ENCODE assay signal across 26 cellular contexts in the genomic region with DNA sequence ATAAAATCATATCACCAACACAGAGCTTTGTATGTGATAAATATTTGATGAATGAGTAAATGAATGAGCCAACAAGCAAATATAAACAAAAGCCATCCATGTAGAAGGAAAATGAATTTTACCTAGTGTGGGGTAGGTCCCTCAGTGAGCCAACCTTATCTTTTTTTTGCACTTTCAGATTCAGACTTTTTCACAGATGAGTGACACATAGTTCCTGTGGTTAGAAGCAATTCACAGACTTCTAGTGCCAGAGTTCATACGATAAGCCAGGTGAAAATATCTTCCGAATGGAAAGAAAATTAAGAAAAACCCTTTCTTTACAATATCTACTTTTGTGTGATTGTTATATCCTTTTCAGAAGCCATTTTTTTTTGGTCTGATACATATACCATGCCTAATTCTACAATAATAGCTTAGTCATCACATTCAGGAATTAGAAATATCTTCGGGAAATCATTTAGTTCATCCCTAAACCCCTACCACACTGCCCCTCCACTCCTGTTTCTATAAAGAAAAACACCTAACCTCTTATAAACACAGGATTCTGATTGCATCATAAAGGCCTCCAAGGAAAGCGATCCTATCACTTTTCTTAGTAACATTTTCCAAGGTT.
"Had no signal": no experiment of that assay in that cellular context is flagged by ENCODE, and none has a peak within 500 bp of the region (broad histone marks: within the 10 kb centered on the region; RNA-seq: fewer than 3 reads in every experiment).

No MANE protein-coding gene starts in this region.

- H3K27ac Mint-ChIP-seq: activated CD4-positive, alpha-beta memory T cell treated with anti-CD3 and anti-CD28 coated beads, Interleukin-2, amount 10 ng/mL, durations not matched to agents 7 days and 5 days; activated naive CD4-positive, alpha-beta T cell treated with anti-CD3 and anti-CD28 coated beads, Interleukin-2, amount 10 ng/mL, durations not matched to agents 7 days and 5 days; activated T-cell treated with anti-CD3 and anti-CD28 coated beads, Interleukin-2, amount 50 U/mL, for 72 hours; dendritic cell treated with granulocyte-macrophage colony-stimulating factor and Interleukin-4, amounts not matched to agents 40 ng/mL and 50 ng/mL, for 4 days; naive B cell; stimulated activated naive B cell treated with anti-CD40 and anti-IgM and Interleukin-4, amounts not matched to agents 10 μg/mL and 1 μg/mL and 100 μg/mL, for 72 hours had no signal

- H3K9me3 Mint-ChIP-seq: activated T-cell treated with anti-CD3 and anti-CD28 coated beads, Interleukin-2, amount 50 U/mL, for 72 hours had no signal

- H3K4me3 ChIP-seq: hepatocyte, left lung, lung, smooth muscle cell, transverse colon had no signal

- H3K79me2 ChIP-seq: hepatocyte had no signal

- H3K27me3 ChIP-seq: hepatocyte, left lung, transverse colon had no signal

- H3K4me1 ChIP-seq: left lung, transverse colon had no signal

- DNase-seq: activated CD4-positive, alpha-beta memory T cell treated with anti-CD3 and anti-CD28 coated beads, Interleukin-2, amount 10 ng/mL, durations not matched to agents 7 days and 5 days; activated CD4-positive, alpha-beta T cell treated with anti-CD3 and anti-CD28 coated beads for 48 hours; activated effector memory CD4-positive, alpha-beta T cell treated with anti-CD3 and anti-CD28 coated beads, Interleukin-2, amount 50 U/mL, for 16 hours; activated naive CD4-positive, alpha-beta T cell treated with anti-CD3 and anti-CD28 coated beads, Interleukin-2, amount 10 ng/mL, durations not matched to agents 7 days and 5 days; activated T-cell treated with anti-CD3 and anti-CD28 coated beads, Interleukin-2, amount 50 U/mL, for 72 hours; amygdala; effector CD4-positive, alpha-beta T cell; erythroblast; foreskin fibroblast; kidney glomerular epithelial cell; left lung; naive B cell; occipital lobe; stimulated activated CD4-positive, alpha-beta T cell treated with anti-CD3 and anti-CD28 coated beads, Interleukin-15, amount 100 ng/mL, for 24 hours; stimulated activated CD8-positive, alpha-beta memory T cell treated with anti-CD3 and anti-CD28 coated beads, Interleukin-4, amount 100 ng/mL, for 48 hours; stimulated activated naive B cell treated with anti-CD40 and anti-IgM and Interleukin-4, amounts not matched to agents 10 μg/mL and 1 μg/mL and 100 μg/mL, for 72 hours; T1000; transverse colon had no signal

- H3K4me3 Mint-ChIP-seq: activated CD4-positive, alpha-beta memory T cell treated with anti-CD3 and anti-CD28 coated beads, Interleukin-2, amount 10 ng/mL, durations not matched to agents 7 days and 5 days; activated naive CD4-positive, alpha-beta T cell treated with anti-CD3 and anti-CD28 coated beads, Interleukin-2, amount 10 ng/mL, durations not matched to agents 7 days and 5 days; activated T-cell treated with anti-CD3 and anti-CD28 coated beads, Interleukin-2, amount 50 U/mL, for 72 hours; brain; dendritic cell treated with granulocyte-macrophage colony-stimulating factor and Interleukin-4, amounts not matched to agents 40 ng/mL and 50 ng/mL, for 4 days; naive B cell; neural crest cell; stimulated activated naive B cell treated with anti-CD40 and anti-IgM and Interleukin-4, amounts not matched to agents 10 μg/mL and 1 μg/mL and 100 μg/mL, for 72 hours had no signal

- H3K36me3 ChIP-seq: left lung, transverse colon had no signal

- ATAC-seq: activated T-cell treated with anti-CD3 and anti-CD28 coated beads, Interleukin-2, amount 50 U/mL, for 72 hours; left lung; sciatic nerve; stimulated activated naive B cell treated with anti-CD40 and anti-IgM and Interleukin-4, amounts not matched to agents 10 μg/mL and 1 μg/mL and 100 μg/mL, for 72 hours had no signal

- H3K27me3 Mint-ChIP-seq: activated CD4-positive, alpha-beta memory T cell treated with anti-CD3 and anti-CD28 coated beads, Interleukin-2, amount 10 ng/mL, durations not matched to agents 7 days and 5 days; activated naive CD4-positive, alpha-beta T cell treated with anti-CD3 and anti-CD28 coated beads, Interleukin-2, amount 10 ng/mL, durations not matched to agents 7 days and 5 days; brain; dendritic cell treated with granulocyte-macrophage colony-stimulating factor and Interleukin-4, amounts not matched to agents 40 ng/mL and 50 ng/mL, for 4 days had no signal

- H3K36me3 Mint-ChIP-seq: activated naive CD4-positive, alpha-beta T cell treated with anti-CD3 and anti-CD28 coated beads, Interleukin-2, amount 10 ng/mL, durations not matched to agents 7 days and 5 days; brain; stimulated activated naive B cell treated with anti-CD40 and anti-IgM and Interleukin-4, amounts not matched to agents 10 μg/mL and 1 μg/mL and 100 μg/mL, for 72 hours had no signal

- H3K9me3 ChIP-seq: left lung, transverse colon had no signal

- H3K4me1 Mint-ChIP-seq: activated CD4-positive, alpha-beta memory T cell treated with anti-CD3 and anti-CD28 coated beads, Interleukin-2, amount 10 ng/mL, durations not matched to agents 7 days and 5 days; activated naive CD4-positive, alpha-beta T cell treated with anti-CD3 and anti-CD28 coated beads, Interleukin-2, amount 10 ng/mL, durations not matched to agents 7 days and 5 days; naive B cell; stimulated activated naive B cell treated with anti-CD40 and anti-IgM and Interleukin-4, amounts not matched to agents 10 μg/mL and 1 μg/mL and 100 μg/mL, for 72 hours had no signal

- FAIRE-seq: urothelium cell line had no signal

- H2AFZ ChIP-seq: hepatocyte had no signal

- H3K27ac ChIP-seq: hepatocyte, left lung, transverse colon had no signal

- H3K4me2 ChIP-seq: hepatocyte, smooth muscle cell had no signal
